11 cellular contexts compared by ENCODE assay signal in the genomic region with DNA sequence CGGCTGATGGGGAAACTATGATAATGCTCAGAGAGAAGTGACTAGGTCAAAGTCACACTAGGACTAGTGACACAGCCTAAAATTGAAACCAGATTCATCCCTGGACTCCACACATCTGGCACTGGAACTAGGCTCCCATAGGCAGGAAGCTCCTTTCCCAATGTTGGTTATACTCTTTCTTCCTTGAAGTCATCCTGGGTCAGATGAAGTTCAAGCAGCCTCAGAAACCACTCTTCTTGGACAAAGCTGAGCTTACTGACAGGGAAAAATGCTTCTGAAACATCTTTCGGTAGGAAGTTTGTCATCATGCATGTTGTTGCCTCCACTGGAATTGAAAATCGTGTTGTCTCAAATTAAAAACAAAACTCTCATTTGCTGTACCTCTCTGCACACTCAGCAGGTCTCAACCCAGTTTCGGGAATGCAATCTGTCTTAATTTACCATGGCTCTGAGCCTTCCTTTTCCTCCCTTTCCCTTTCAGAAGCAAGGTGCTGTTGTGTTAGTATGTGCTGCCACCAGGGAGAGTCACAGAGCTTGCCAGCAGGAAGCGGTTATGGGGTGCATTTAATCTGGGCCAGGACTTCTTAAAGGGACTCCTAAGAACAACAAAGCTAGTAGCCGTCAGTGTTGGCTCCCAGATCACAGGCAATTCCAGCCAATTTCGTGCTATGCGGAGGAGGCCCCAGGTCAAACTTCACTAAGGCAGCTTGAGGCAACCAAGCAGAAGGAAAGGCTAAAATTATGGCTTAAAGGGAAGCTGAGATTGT.
DNase-seq lines count a peak whose midpoint lies in the region; ATAC-seq and TF ChIP-seq lines count a peak whose summit lies in the region.
"Had no signal": no experiment of that assay in that cellular context is flagged by ENCODE, and none has a peak within 500 bp of the region (broad histone marks: within the 10 kb centered on the region; RNA-seq: fewer than 3 reads in every experiment).

No MANE protein-coding gene starts in this region.

- CTCF ChIA-PET in AG04449 (lab: Yijun Ruan, JAX): interaction anchor here (1.0 to 2.2 kb wide), 15 partner anchors 8 to 411 kb away, joined by 3 to 13 read pairs (median 3); no protein-coding TSS in a partner anchor

- no peak overlapping the region for H3K4me3 ChIP-seq in AG04449 (ENCODE audit: low read depth, low read length)
- no peak overlapping the region for H3K4me3 ChIP-seq in cardiac fibroblast (replicated peaks in 1 of 2; ENCODE audit: low read depth in 2 of 2, low read length in 2 of 2)
- no peak overlapping the region for H3K4me3 ChIP-seq in left lung

- no peak overlapping the region for H3K27ac Mint-ChIP-seq in activated naive CD8-positive, alpha-beta T cell treated with anti-CD3 and anti-CD28 coated beads for 36 hours
- H3K27ac Mint-ChIP-seq: activated CD4-positive, alpha-beta T cell treated with anti-CD3 and anti-CD28 coated beads, Interleukin-2, amount 10 ng/mL, durations not matched to agents 7 days and 5 days had no signal

- H3K9me3 ChIP-seq in left lung: no peaks in the 10 kb centered on the region

- TF ChIP-seq CTCF in AG04449 (IDR thresholded peaks at IDR 0.05; ENCODE audit: insufficient read depth, low read length, missing control alignments) (peak; percentile 37), cardiac fibroblast (IDR thresholded peaks at IDR 0.05; ENCODE audit: low read depth, low read length) (no peak), left lung (IDR thresholded peaks at IDR 0.05) (no peak)

- peaks cover 11% of the 10 kb centered on the region for H3K27me3 Mint-ChIP-seq in activated naive CD8-positive, alpha-beta T cell treated with anti-CD3 and anti-CD28 coated beads for 36 hours

- POLR2A ChIA-PET in AG04449 (lab: Yijun Ruan, JAX): interaction anchor here (2.2 kb wide), 1 partner anchor 38 kb away, joined by 5 read pairs; no protein-coding TSS in a partner anchor

- H3K4me1 ChIP-seq in left lung: no peaks in the 10 kb centered on the region

- TF ChIP-seq POLR2A in GM18505 (IDR thresholded peaks at IDR 0.05; ENCODE audit: borderline replicate concordance, extremely low read depth, insufficient read depth, insufficient read length): no peak

- no peaks in the 10 kb centered on the region for H3K27me3 ChIP-seq in left lung

- H3K36me3 Mint-ChIP-seq in activated naive CD8-positive, alpha-beta T cell treated with anti-CD3 and anti-CD28 coated beads for 36 hours: no peaks in the 10 kb centered on the region

- DNase-seq in AG04449 (ENCODE audit: low read depth, low spot score): peak; percentile 31
- peak; percentile 59 for DNase-seq in HT1080 (ENCODE audit: low read depth)
- DNase-seq in cardiac fibroblast (ENCODE audit: low read depth in 2 of 2): peak; percentile 38 to 71
- DNase-seq in left lung: no peak
- DNase-seq in retina: no peak
- DNase-seq in NCI-H2107 (lab: John Stamatoyannopoulos, UW): no peak
- DNase-seq in activated naive CD8-positive, alpha-beta T cell treated with anti-CD3 and anti-CD28 coated beads for 36 hours: no peak
- DNase-seq: activated CD4-positive, alpha-beta T cell treated with anti-CD3 and anti-CD28 coated beads, Interleukin-2, amount 10 ng/mL, durations not matched to agents 7 days and 5 days; stimulated activated CD8-positive, alpha-beta memory T cell treated with anti-CD3 and anti-CD28 coated beads, Interleukin-4, amount 100 ng/mL, for 48 hours; T-helper 9 cell had no signal

- no peak overlapping the region for H3K27ac ChIP-seq in left lung

- H3K9me3 Mint-ChIP-seq in activated naive CD8-positive, alpha-beta T cell treated with anti-CD3 and anti-CD28 coated beads for 36 hours: no peaks in the 10 kb centered on the region
- H3K9me3 Mint-ChIP-seq: activated CD4-positive, alpha-beta T cell treated with anti-CD3 and anti-CD28 coated beads, Interleukin-2, amount 10 ng/mL, durations not matched to agents 7 days and 5 days had no signal

- no peak overlapping the region for H3K4me3 Mint-ChIP-seq in activated naive CD8-positive, alpha-beta T cell treated with anti-CD3 and anti-CD28 coated beads for 36 hours
- H3K4me3 Mint-ChIP-seq: activated CD4-positive, alpha-beta T cell treated with anti-CD3 and anti-CD28 coated beads, Interleukin-2, amount 10 ng/mL, durations not matched to agents 7 days and 5 days had no signal

- H3K36me3 ChIP-seq in left lung: no peaks in the 10 kb centered on the region

- H3K4me1 Mint-ChIP-seq in activated naive CD8-positive, alpha-beta T cell treated with anti-CD3 and anti-CD28 coated beads for 36 hours: no peaks in the 10 kb centered on the region
- H3K4me1 Mint-ChIP-seq: activated CD4-positive, alpha-beta T cell treated with anti-CD3 and anti-CD28 coated beads, Interleukin-2, amount 10 ng/mL, durations not matched to agents 7 days and 5 days had no signal

- peak; percentile 58 for ATAC-seq in left lung
- no peak for ATAC-seq in GM18505 (IDR thresholded peaks at IDR 0.05; ENCODE audit: unreplicated experiment)

- intact Hi-C loops in left lung (cut with DNase I): no loop called here

Comparison
In these comparisons a context has a peak if more than half of its experiments do, and no peak if none do; other contexts are left out.
1. DNase-seq: peak in AG04449 (single experiment), HT1080 (single experiment) and cardiac fibroblast (2 of 2); none in left lung (0 of 2), retina (single experiment), NCI-H2107 (single experiment) and activated naive CD8-positive, alpha-beta T cell treated with anti-CD3 and anti-CD28 coated beads for 36 hours (single experiment).